In genomic region chr4:152422817-152423320, GRCh38 we compare ENCODE assay signal across 24 cellular contexts.
"Had no signal": no experiment of that assay in that cellular context is flagged by ENCODE, and none has a peak within 500 bp of the region (broad histone marks: within the 10 kb centered on the region; RNA-seq: fewer than 3 reads in every experiment).

No MANE protein-coding gene starts in this region.

- DNase-seq: activated CD4-positive, alpha-beta T cell treated with anti-CD3 and anti-CD28 coated beads, Interleukin-2, amount 10 ng/mL, durations not matched to agents 24 days and 14 days; activated CD4-positive, alpha-beta T cell treated with anti-CD3 and anti-CD28 coated beads, Interleukin-2, amount 50 U/mL, for 48 hours; activated CD8-positive, alpha-beta memory T cell treated with anti-CD3 and anti-CD28 coated beads, Interleukin-2, amount 10 ng/mL, durations not matched to agents 7 days and 5 days; activated effector memory CD4-positive, alpha-beta T cell treated with anti-CD3 and anti-CD28 coated beads, Interleukin-2, amount 50 U/mL, for 16 hours; activated naive CD4-positive, alpha-beta T cell treated with Interleukin-2 at 50 U/mL for 16 hours; activated naive CD8-positive, alpha-beta T cell treated with anti-CD3 and anti-CD28 coated beads, Interleukin-2, amount 50 U/mL, for 24 hours; activated T-cell treated with anti-CD3 and anti-CD28 coated beads, Interleukin-2, amount 50 U/mL, for 24 hours; amniotic stem cell; body of pancreas; cerebellar nuclear complex; Karpas-422; NCI-H1048; NCI-H1930; NCI-H345; NCI-H510A; NCI-H69; NK-92 treated with Interleukin-12 subunit alpha and Interleukin-12 subunit beta, amount 100 ng/mL, for 24 hours; PC-3; SHP77 treated with DMSO at 0.1 percent for 48 hours had no signal

- H3K9me3 Mint-ChIP-seq: activated CD4-positive, alpha-beta T cell treated with anti-CD3 and anti-CD28 coated beads, Interleukin-2, amount 10 ng/mL, durations not matched to agents 24 days and 14 days; activated naive CD4-positive, alpha-beta T cell treated with anti-CD3 and anti-CD28 coated beads, Interleukin-2, amount 50 U/mL, for 72 hours; activated naive CD8-positive, alpha-beta T cell treated with anti-CD3 and anti-CD28 coated beads, Interleukin-2, amount 50 U/mL, for 24 hours; activated T-cell treated with anti-CD3 and anti-CD28 coated beads, Interleukin-2, amount 50 U/mL, for 24 hours; T-helper 1 cell treated with Interleukin-12 subunit alpha and Interleukin-12 subunit beta and Interleukin-4 antibody, amounts not matched to agents 30 μg/mL and 1 μg/mL, for 36 hours had no signal

- H3K27ac Mint-ChIP-seq: activated CD4-positive, alpha-beta T cell treated with anti-CD3 and anti-CD28 coated beads, Interleukin-2, amount 10 ng/mL, durations not matched to agents 24 days and 14 days; activated CD8-positive, alpha-beta memory T cell treated with anti-CD3 and anti-CD28 coated beads, Interleukin-2, amount 10 ng/mL, durations not matched to agents 7 days and 5 days; activated naive CD4-positive, alpha-beta T cell treated with anti-CD3 and anti-CD28 coated beads, Interleukin-2, amount 50 U/mL, for 72 hours; activated naive CD8-positive, alpha-beta T cell treated with anti-CD3 and anti-CD28 coated beads, Interleukin-2, amount 50 U/mL, for 24 hours; activated T-cell treated with anti-CD3 and anti-CD28 coated beads, Interleukin-2, amount 50 U/mL, for 24 hours; T-helper 1 cell treated with Interleukin-12 subunit alpha and Interleukin-12 subunit beta and Interleukin-4 antibody, amounts not matched to agents 30 μg/mL and 1 μg/mL, for 36 hours had no signal

- H3K4me1 ChIP-seq: ascending aorta had no signal

- ATAC-seq: activated CD4-positive, CD25-positive, alpha-beta regulatory T cell treated with anti-CD3 and anti-CD28 coated beads, Interleukin-2, amount 50 U/mL, for 24 hours; activated CD8-positive, alpha-beta memory T cell treated with anti-CD3 and anti-CD28 coated beads, Interleukin-2, amount 10 ng/mL, durations not matched to agents 7 days and 5 days; activated naive CD4-positive, alpha-beta T cell treated with anti-CD3 and anti-CD28 coated beads, Interleukin-2, amount 50 U/mL, for 72 hours; activated naive CD8-positive, alpha-beta T cell treated with anti-CD3 and anti-CD28 coated beads, Interleukin-2, amount 50 U/mL, for 24 hours; body of pancreas; PC-3 had no signal

- H3K36me3 ChIP-seq: ascending aorta, cardiac muscle cell had no signal

- H3K27me3 ChIP-seq: ascending aorta, body of pancreas, cardiac muscle cell had no signal

- H3K27me3 Mint-ChIP-seq: activated CD4-positive, alpha-beta T cell treated with anti-CD3 and anti-CD28 coated beads, Interleukin-2, amount 10 ng/mL, durations not matched to agents 24 days and 14 days; activated CD8-positive, alpha-beta memory T cell treated with anti-CD3 and anti-CD28 coated beads, Interleukin-2, amount 10 ng/mL, durations not matched to agents 7 days and 5 days; activated naive CD8-positive, alpha-beta T cell treated with anti-CD3 and anti-CD28 coated beads, Interleukin-2, amount 50 U/mL, for 24 hours; activated T-cell treated with anti-CD3 and anti-CD28 coated beads, Interleukin-2, amount 50 U/mL, for 24 hours had no signal

- H3K4me3 ChIP-seq: ascending aorta, body of pancreas, cardiac muscle cell had no signal

- H3K9me3 ChIP-seq: ascending aorta, body of pancreas had no signal

- H3K27ac ChIP-seq: ascending aorta, body of pancreas, cardiac muscle cell had no signal

- H3K4me3 Mint-ChIP-seq: activated CD4-positive, alpha-beta T cell treated with anti-CD3 and anti-CD28 coated beads, Interleukin-2, amount 10 ng/mL, durations not matched to agents 24 days and 14 days; activated CD8-positive, alpha-beta memory T cell treated with anti-CD3 and anti-CD28 coated beads, Interleukin-2, amount 10 ng/mL, durations not matched to agents 7 days and 5 days; activated naive CD8-positive, alpha-beta T cell treated with anti-CD3 and anti-CD28 coated beads, Interleukin-2, amount 50 U/mL, for 24 hours; activated T-cell treated with anti-CD3 and anti-CD28 coated beads, Interleukin-2, amount 50 U/mL, for 24 hours; T-helper 1 cell treated with Interleukin-12 subunit alpha and Interleukin-12 subunit beta and Interleukin-4 antibody, amounts not matched to agents 30 μg/mL and 1 μg/mL, for 36 hours had no signal
